ENCODE assay signal across 22 cellular contexts in the genomic region with DNA sequence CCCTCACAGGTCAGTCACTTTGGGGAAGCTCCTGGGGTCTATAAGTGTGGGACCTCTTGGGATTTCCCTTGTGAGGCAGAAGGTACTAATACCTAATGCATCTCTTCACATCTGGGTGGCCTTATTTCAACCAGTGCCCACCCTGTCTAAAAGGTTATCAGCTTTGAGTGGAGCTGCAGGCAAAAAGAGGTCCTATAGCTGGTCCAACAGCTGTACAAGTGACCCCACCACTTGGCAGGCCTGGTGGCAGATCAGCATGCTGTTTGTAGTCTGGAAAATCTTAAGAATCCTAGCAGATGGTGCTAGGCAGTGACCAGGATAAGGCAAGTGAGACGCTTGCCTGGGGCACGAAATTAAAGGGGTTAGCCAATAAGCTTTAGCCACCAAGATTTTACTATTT. TPM values are rescaled to one million over a fixed set of nuclear protein-coding genes. Genes with fewer than 3 reads are reported as not detected.
A peak's percentile ranks its signal among the peaks of the same experiment; 100 is the strongest.
DNase-seq lines count a peak whose midpoint lies in the region; FAIRE-seq and TF ChIP-seq lines count a peak whose summit lies in the region.
"Had no signal": no experiment of that assay in that cellular context is flagged by ENCODE, and none has a peak within 500 bp of the region (broad histone marks: within the 10 kb centered on the region; RNA-seq: fewer than 3 reads in every experiment).

No MANE protein-coding gene starts in this region.

- in situ Hi-C loops in Caki2 (cut with HindIII; ENCODE audit: low pct_unique_long_range_greater_than_20kb, low sequenced_read_pairs): no loop called here

- H3K4me1 ChIP-seq in ascending aorta: no peaks in the 10 kb centered on the region
- H3K4me1 ChIP-seq: BE2C, HAP-1 had no signal

- intact Hi-C loops in ascending aorta (cut with DNase I): no loop called here

- no peak overlapping the region for H3K4me3 ChIP-seq in coronary artery
- no peak overlapping the region for H3K4me3 ChIP-seq in ascending aorta
- H3K4me3 ChIP-seq: GM23248, HAP-1 had no signal

- FAIRE-seq in HTR-8/SVneo (lab: Jason Lieb, UNC): peak; percentile 4
- FAIRE-seq: D721Med, G401.6, GM12891, GM19239 had no signal

- no peak for TF ChIP-seq CTCF in coronary artery (IDR thresholded peaks at IDR 0.05)
- no peak for TF ChIP-seq CTCF in ascending aorta (IDR thresholded peaks at IDR 0.05)

- H3K9me3 ChIP-seq in ascending aorta: peaks cover 0 to 13% of the 10 kb centered on the region in 2 donors
- H3K9me3 ChIP-seq: BE2C, HAP-1 had no signal

- peak; percentile 6 for DNase-seq in Caki2 (ENCODE audit: low read depth)
- DNase-seq in HTR-8/SVneo (ENCODE audit: insufficient read length, low spot score): no peak
- DNase-seq in coronary artery (ENCODE audit: low spot score): peak; percentile 22
- peak; percentile 28 for DNase-seq in mesenteric fat pad (ENCODE audit: low spot score)
- DNase-seq in ascending aorta (ENCODE audit: low spot score in 2 of 2): no peak
- no peak for DNase-seq in Kasumi-1 (lab: John Stamatoyannopoulos, UW)
- DNase-seq in activated CD4-positive, alpha-beta T cell treated with anti-CD3 and anti-CD28 coated beads, Interleukin-2, amount 50 U/mL, for 4 hours: no peak
- no peak for DNase-seq in UCSD-AML1 (lab: John Stamatoyannopoulos, UW; ENCODE audit: unreplicated experiment)
- DNase-seq: BE2C; C1 segment of cervical spinal cord; CD4-positive, CD25-positive, alpha-beta regulatory T cell; CD8-positive, alpha-beta memory T cell; COR-L47; GM23248 had no signal

- H3K27me3 ChIP-seq in ascending aorta: no peaks in the 10 kb centered on the region
- H3K27me3 ChIP-seq: BE2C had no signal

- H3K36me3 ChIP-seq in ascending aorta: no peaks in the 10 kb centered on the region
- H3K36me3 ChIP-seq: BE2C, HAP-1 had no signal

- H3K27ac ChIP-seq in coronary artery (no peak overlapping the region), ascending aorta (no peak overlapping the region)
- H3K27ac ChIP-seq: GM23248 had no signal

RNA-seq across cellular contexts. Expression of a gene that starts 51.6 kb away (rescaled TPM):
- total RNA-seq in Caki2 (2014; rRNA removed; shearing (Covaris generic); ENCODE audit: low replicate concordance): not detected in 2 replicates
- not detected for total RNA-seq in mesenteric fat pad
- not detected for total RNA-seq in ascending aorta
- total RNA-seq: A172; CD8-positive, alpha-beta memory T cell; GM23248; H4; HT-29 had no signal

Comparison
In these comparisons a context has a peak if more than half of its experiments do, and no peak if none do; other contexts are left out.
1. DNase-seq: peak in Caki2 (single experiment), coronary artery (single experiment) and mesenteric fat pad (single experiment); none in HTR-8/SVneo (single experiment), ascending aorta (0 of 2), Kasumi-1 (0 of 2), activated CD4-positive, alpha-beta T cell treated with anti-CD3 and anti-CD28 coated beads, Interleukin-2, amount 50 U/mL, for 4 hours (0 of 2) and UCSD-AML1 (single experiment).